Comparison of ENCODE assay signal across 12 cellular contexts in genomic region chr6:6695711-6696048, GRCh38.
DNase-seq lines count a peak whose midpoint lies in the region; ATAC-seq and TF ChIP-seq lines count a peak whose summit lies in the region.
"Had no signal": no experiment of that assay in that cellular context is flagged by ENCODE, and none has a peak within 500 bp of the region (broad histone marks: within the 10 kb centered on the region; RNA-seq: fewer than 3 reads in every experiment).

No MANE protein-coding gene starts in this region.

- H3K9me3 ChIP-seq in parathyroid adenoma (ENCODE audit: control insufficient read depth, low read length): no peaks in the 10 kb centered on the region

- no peaks in the 10 kb centered on the region for H3K27me3 ChIP-seq in parathyroid adenoma (ENCODE audit: control insufficient read depth, insufficient read depth, low read length)

- no peaks in the 10 kb centered on the region for H3K36me3 ChIP-seq in parathyroid adenoma (ENCODE audit: control insufficient read depth, insufficient read depth, low read length)

- H2AFZ ChIP-seq in parathyroid adenoma: no peak overlapping the region

- H3K4me1 ChIP-seq in parathyroid adenoma: peaks cover 9% of the 10 kb centered on the region

- H3K27ac ChIP-seq in parathyroid adenoma: peak overlapping the region; percentile 19

- H3K79me2 ChIP-seq in parathyroid adenoma: no peaks in the 10 kb centered on the region

- H3K9ac ChIP-seq in parathyroid adenoma: no peak overlapping the region

- H3K4me3 ChIP-seq in fibroblast of pulmonary artery (replicated peaks; ENCODE audit: low read depth, low read length): no peak overlapping the region
- H3K4me3 ChIP-seq in parathyroid adenoma (ENCODE audit: low read depth, low read length): no peak overlapping the region

- no peak overlapping the region for H3K4me2 ChIP-seq in parathyroid adenoma (ENCODE audit: low read length)

- intact Hi-C loops in posterior cingulate gyrus (cut with DNase I): no loop called here

- DNase-seq in AG20443 (ENCODE audit: low spot score): peak; percentile 48
- peak; percentile 21 to 36 for DNase-seq in Kasumi-1 (lab: John Stamatoyannopoulos, UW)
- peak; percentile 42 for DNase-seq in fibroblast of pulmonary artery (ENCODE audit: low read depth)
- DNase-seq in 8988T: no peak
- no peak for DNase-seq in posterior cingulate gyrus
- DNase-seq in NCI-H187 treated with DMSO at 0.1 percent for 48 hours (lab: John Stamatoyannopoulos, UW): no peak
- DNase-seq: cerebellar nuclear complex; Karpas-422; NCI-H2081; stimulated activated CD4-positive, alpha-beta T cell treated with anti-CD3 and anti-CD28 coated beads, Interleukin-15, amount 100 ng/mL, for 24 hours had no signal

- TF ChIP-seq CTCF in fibroblast of pulmonary artery (IDR thresholded peaks at IDR 0.05; ENCODE audit: low read length, missing control alignments) (no peak), parathyroid adenoma (IDR thresholded peaks at IDR 0.05) (no peak)

- ATAC-seq in HG03442 (IDR thresholded peaks at IDR 0.05; ENCODE audit: unreplicated experiment): no peak

Comparison
In these comparisons a context has a peak if more than half of its experiments do, and no peak if none do; other contexts are left out.
1. DNase-seq: peak in AG20443 (single experiment), Kasumi-1 (2 of 2) and fibroblast of pulmonary artery (single experiment); none in 8988T (single experiment), posterior cingulate gyrus (0 of 10) and NCI-H187 treated with DMSO at 0.1 percent for 48 hours (single experiment).